In genomic region chr1:54371038-54371935, GRCh38 we compare ENCODE assay signal across 15 cellular contexts. TPM values are rescaled to one million over a fixed set of nuclear protein-coding genes. Genes with fewer than 3 reads are reported as not detected.
DNase-seq lines count a peak whose midpoint lies in the region; ATAC-seq and TF ChIP-seq lines count a peak whose summit lies in the region.
"Had no signal": no experiment of that assay in that cellular context is flagged by ENCODE, and none has a peak within 500 bp of the region (broad histone marks: within the 10 kb centered on the region; RNA-seq: fewer than 3 reads in every experiment).

No MANE protein-coding gene starts in this region.

- intact Hi-C loops in Right ventricle myocardium superior (cut with DNase I): no loop called here
- intact Hi-C loops in Right ventricle myocardium inferior (cut with DNase I): no loop called here
- intact Hi-C loops in adrenal gland (cut with DNase I): no loop called here
- intact Hi-C loops in transverse colon (cut with DNase I; ENCODE audit: low total_unique reads): no loop called here

- no peaks in the 10 kb centered on the region for H3K36me3 ChIP-seq in adrenal gland (replicated peaks in 1 of 2)
- no peaks in the 10 kb centered on the region for H3K36me3 ChIP-seq in transverse colon

- DNase-seq in Right ventricle myocardium superior: no peak
- DNase-seq in Right ventricle myocardium inferior (ENCODE audit: missing footprints): no peak
- DNase-seq in adrenal gland: peak; percentile 47 to 86 (median 70)
- peak; percentile 81 for DNase-seq in left lobe of liver (ENCODE audit: low spot score)
- peak; percentile 54 for DNase-seq in transverse colon
- no peak for DNase-seq in SHP77 (lab: John Stamatoyannopoulos, UW)
- no peak for DNase-seq in NCI-H524 (lab: John Stamatoyannopoulos, UW)
- DNase-seq: activated CD8-positive, alpha-beta memory T cell treated with anti-CD3 and anti-CD28 coated beads for 24 hours; DMS53; HFFc6; NCI-H526 treated with DMSO at 0.1 percent for 48 hours; RPMI8226; stimulated activated CD8-positive, alpha-beta memory T cell treated with anti-CD3 and anti-CD28 coated beads, Interleukin-4, amount 100 ng/mL, for 48 hours; T1000 had no signal

- peak overlapping the region in 1 of 5 donors; percentile 34 for H3K27ac ChIP-seq in adrenal gland
- H3K27ac ChIP-seq in transverse colon: peak overlapping the region; percentile 4 to 73 (median 40)

- no peak overlapping the region for H3K4me3 ChIP-seq in adrenal gland
- no peak overlapping the region for H3K4me3 ChIP-seq in transverse colon

- H3K9me3 ChIP-seq in adrenal gland (replicated peaks in 1 of 3): no peaks in the 10 kb centered on the region
- no peaks in the 10 kb centered on the region for H3K9me3 ChIP-seq in transverse colon

- no peak for TF ChIP-seq EP300 in transverse colon (IDR thresholded peaks at IDR 0.05; ENCODE audit: low read depth)

- TF ChIP-seq POLR2A in adrenal gland (IDR thresholded peaks at IDR 0.05): no peak
- TF ChIP-seq POLR2A in transverse colon (IDR thresholded peaks at IDR 0.05): no peak

- no peaks in the 10 kb centered on the region for H3K27me3 ChIP-seq in adrenal gland
- H3K27me3 ChIP-seq in transverse colon: no peaks in the 10 kb centered on the region

- peak; percentile 31 for ATAC-seq in Right ventricle myocardium superior (ENCODE audit: poor library complexity)
- ATAC-seq in Right ventricle myocardium inferior: no peak
- ATAC-seq in left lobe of liver: peak; percentile 74
- ATAC-seq in HG03520 (IDR thresholded peaks at IDR 0.05; ENCODE audit: unreplicated experiment): no peak

- peaks cover 10 to 50% of the 10 kb centered on the region in 2 donors for H3K4me1 ChIP-seq in adrenal gland (replicated peaks in 1 of 2)
- H3K4me1 ChIP-seq in transverse colon: peaks cover 21 to 49% (median 31%) of the 10 kb centered on the region in 4 donors

- 51 to 59% (median 53%) methylated on average over 16 to 17 of the region's 17 CpGs for WGBS in adrenal gland, 4 donors
- WGBS in transverse colon (ENCODE audit: low coverage in 1 of 2), 2 donors: 47 to 65% methylated on average over 3 to 17 of the region's 17 CpGs

- in situ Hi-C loops in transverse colon (cut with MboI; ENCODE audit: low pct_ligation_motif_present in 1 of 4, low pct_unique_long_range_greater_than_20kb in 1 of 4, low sequenced_read_pairs in 3 of 4): no loop called here

- TF ChIP-seq CTCF in adrenal gland (IDR thresholded peaks at IDR 0.05) (no peak), transverse colon (IDR thresholded peaks at IDR 0.05) (no peak)

RNA-seq across cellular contexts. Expression of gene SSBP3, which starts 34.9 kb away (rescaled TPM):
- 49.1 TPM for total RNA-seq in Right ventricle myocardium superior
- 53.6 TPM for total RNA-seq in Right ventricle myocardium inferior
- 10 to 100 TPM; 17.9 to 91.5 (median 55.4) TPM for total RNA-seq in adrenal gland
- polyA plus RNA-seq in adrenal gland: 100 to 1,000 TPM in 1 of 3 donors, 10 to 100 TPM in 2; 70.8 to 150 (median 86.5) TPM
- total RNA-seq in left lobe of liver: 21.7 TPM
- total RNA-seq in transverse colon: 100 to 1,000 TPM in 1 of 4 donors, 10 to 100 TPM in 3; 28.7 to 162 (median 37.0) TPM

Comparison
In these comparisons a context has a peak if more than half of its experiments do, and no peak if none do; other contexts are left out.
1. ATAC-seq: peak in Right ventricle myocardium superior (single experiment) and left lobe of liver (single experiment); none in Right ventricle myocardium inferior (single experiment) and HG03520 (single experiment).
2. DNase-seq: peak in adrenal gland (7 of 7), left lobe of liver (single experiment) and transverse colon (single experiment); none in Right ventricle myocardium superior (single experiment), Right ventricle myocardium inferior (single experiment), SHP77 (0 of 2) and NCI-H524 (0 of 2).